8 cellular contexts compared by ENCODE assay signal in the genomic region with DNA sequence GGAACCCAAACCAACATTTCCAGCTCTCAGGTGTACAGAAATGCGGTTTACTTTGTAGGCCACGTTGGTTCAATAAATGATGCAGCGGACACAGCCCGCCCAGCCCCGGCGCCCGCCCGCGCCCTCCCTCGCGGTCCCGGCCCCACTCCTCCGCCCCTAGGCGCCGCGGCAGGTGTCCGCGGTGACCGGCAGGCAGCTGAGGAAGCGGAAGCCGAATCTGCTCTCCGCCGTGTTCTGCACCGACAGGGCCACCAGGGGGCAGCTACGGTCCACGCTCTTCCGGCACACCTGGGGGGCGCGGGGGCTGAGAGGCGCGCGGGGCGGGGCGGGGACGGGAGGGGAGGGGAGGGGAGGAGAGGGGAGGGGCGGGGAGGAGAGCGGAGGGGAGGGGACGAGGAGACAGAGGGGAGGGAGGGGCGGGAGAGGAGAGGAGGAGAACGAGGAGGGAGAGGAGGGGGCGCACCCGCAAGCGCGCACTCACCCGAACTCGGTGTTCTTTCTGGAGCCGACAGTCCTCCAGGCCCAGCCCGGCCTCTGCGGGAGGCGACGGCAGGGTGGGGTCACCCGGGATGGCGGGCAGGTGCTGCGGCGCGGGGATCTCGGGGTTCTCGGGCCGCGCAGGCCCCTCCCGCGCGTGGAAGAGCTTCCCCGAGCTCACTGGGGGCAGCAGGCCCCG. TPM values are rescaled to one million over a fixed set of nuclear protein-coding genes. Genes with fewer than 3 reads are reported as not detected.
DNase-seq lines count a peak whose midpoint lies in the region; ATAC-seq and TF ChIP-seq lines count a peak whose summit lies in the region.

No MANE protein-coding gene starts in this region.

- intact Hi-C loops in CD8-positive, alpha-beta T cell (cut with DNase I, micrococcal nuclease) = loop anchor here (1.0 to 5.0 kb wide), 8 partner anchors 14 to 242 kb away; a partner anchor contains a TSS
- intact Hi-C loops in activated B cell treated with CpG ODN at 0.5 μM for 24 hours (cut with micrococcal nuclease) = loop anchor here (1.0 kb wide), 6 partner anchors 18 to 210 kb away; a partner anchor contains a TSS
- intact Hi-C loops in left lung (cut with DNase I) = no loop called here

- CTCF ChIA-PET in CD8-positive, alpha-beta T cell (lab: Charles Lee) = interaction anchor here (0.6 to 3.7 kb wide), 26 partner anchors 9 to 211 kb away, joined by 3 to 44 read pairs (median 4); a partner anchor contains a TSS
- CTCF ChIA-PET in activated B cell treated with CpG ODN at 0.5 μM for 24 hours (lab: Charles Lee) = interaction anchor here (0.6 to 2.2 kb wide), 14 partner anchors 9 to 171 kb away, joined by 3 to 24 read pairs (median 4); a partner anchor contains a TSS

- no peak overlapping the region for H3K27ac Mint-ChIP-seq in CD8-positive, alpha-beta T cell
- H3K27ac Mint-ChIP-seq in activated B cell treated with CpG ODN at 0.5 μM for 24 hours = no peak overlapping the region

- peak overlapping the region; percentile 39 for H3K4me3 ChIP-seq in CD8-positive, alpha-beta T cell (ENCODE audit: low read depth, low read length)
- H3K4me3 ChIP-seq in H7 (ENCODE audit: insufficient read depth, low read depth, low read length) (peak overlapping the region; percentile 72), cardiac fibroblast (replicated peaks in 1 of 2; ENCODE audit: low read depth in 2 of 2, low read length in 2 of 2) (no peak overlapping the region), left lung (peak overlapping the region; percentile 22 to 41)

- DNase-seq in CD8-positive, alpha-beta T cell = peak; percentile 54 to 86 (median 73)
- DNase-seq in H7 (peak; percentile 98), NCI-H2081 treated with DMSO at 0.1 percent for 48 hours (lab: John Stamatoyannopoulos, UW) (peak; percentile 36), activated B cell treated with CpG ODN at 0.5 μM for 24 hours (peak; percentile 70), cardiac fibroblast (ENCODE audit: low read depth in 2 of 2) (peak; percentile 34 to 38), left lung (peak; percentile 70 to 92)
- peak; percentile 57 for DNase-seq in stimulated activated CD8-positive, alpha-beta memory T cell treated with anti-CD3 and anti-CD28 coated beads, Interleukin-12 subunit alpha, Interleukin-12 subunit beta, amount 100 ng/mL, for 1 hour (ENCODE audit: low read depth)

- H3K4me1 Mint-ChIP-seq in CD8-positive, alpha-beta T cell (ENCODE audit: low read depth) = peaks cover 5% of the 10 kb centered on the region
- peaks cover 6% of the 10 kb centered on the region for H3K4me1 Mint-ChIP-seq in activated B cell treated with CpG ODN at 0.5 μM for 24 hours

- no peaks in the 10 kb centered on the region for H3K27me3 Mint-ChIP-seq in CD8-positive, alpha-beta T cell (ENCODE audit: low read depth)
- H3K27me3 Mint-ChIP-seq in activated B cell treated with CpG ODN at 0.5 μM for 24 hours = no peaks in the 10 kb centered on the region

- H3K27me3 ChIP-seq in CD8-positive, alpha-beta T cell (ENCODE audit: insufficient read depth, low read length) = no peaks in the 10 kb centered on the region
- peaks cover 35% of the 10 kb centered on the region for H3K27me3 ChIP-seq in H7 (ENCODE audit: control insufficient read depth, insufficient read depth, low read length)
- peaks cover 28 to 74% of the 10 kb centered on the region in 2 donors for H3K27me3 ChIP-seq in left lung

- H3K4me3 Mint-ChIP-seq in CD8-positive, alpha-beta T cell = peak overlapping the region; percentile 56
- H3K4me3 Mint-ChIP-seq in activated B cell treated with CpG ODN at 0.5 μM for 24 hours = peak overlapping the region; percentile 24

- H3K9me3 ChIP-seq in CD8-positive, alpha-beta T cell (ENCODE audit: low read length) = no peaks in the 10 kb centered on the region
- H3K9me3 ChIP-seq in left lung = no peaks in the 10 kb centered on the region

- peaks cover 15% of the 10 kb centered on the region for H3K4me1 ChIP-seq in CD8-positive, alpha-beta T cell (ENCODE audit: insufficient read depth, low read length)
- H3K4me1 ChIP-seq in left lung = peaks cover 11 to 28% of the 10 kb centered on the region in 2 donors

- POLR2A ChIA-PET in CD8-positive, alpha-beta T cell (lab: Charles Lee) = interaction anchor here (0.9 to 3.4 kb wide), 8 partner anchors 13 to 192 kb away, joined by 3 to 11 read pairs (median 4); a partner anchor contains a TSS
- POLR2A ChIA-PET in activated B cell treated with CpG ODN at 0.5 μM for 24 hours (lab: Charles Lee) = interaction anchor here (0.6 to 3.4 kb wide), 16 partner anchors 14 to 348 kb away, joined by 3 to 22 read pairs (median 6); a partner anchor contains a TSS

- H3K36me3 ChIP-seq in CD8-positive, alpha-beta T cell (ENCODE audit: insufficient read depth, low read length) = no peaks in the 10 kb centered on the region
- H3K36me3 ChIP-seq in H7 (replicated peaks; ENCODE audit: control insufficient read depth, insufficient read depth, low read length) (no peaks in the 10 kb centered on the region), left lung (no peaks in the 10 kb centered on the region)

- no peaks in the 10 kb centered on the region for H3K9me3 Mint-ChIP-seq in CD8-positive, alpha-beta T cell
- no peaks in the 10 kb centered on the region for H3K9me3 Mint-ChIP-seq in activated B cell treated with CpG ODN at 0.5 μM for 24 hours

- no peak overlapping the region for H3K27ac ChIP-seq in CD8-positive, alpha-beta T cell (ENCODE audit: low read depth, low read length)
- no peak overlapping the region for H3K27ac ChIP-seq in left lung

- ATAC-seq in CD8-positive, alpha-beta T cell = peak; percentile 81
- ATAC-seq in activated B cell treated with CpG ODN at 0.5 μM for 24 hours (ENCODE audit: low read depth) (peak; percentile 93), left lung (peak; percentile 86), HG03378 (IDR thresholded peaks at IDR 0.05; ENCODE audit: unreplicated experiment) (no peak)

- H3K36me3 Mint-ChIP-seq in CD8-positive, alpha-beta T cell = no peaks in the 10 kb centered on the region
- H3K36me3 Mint-ChIP-seq in activated B cell treated with CpG ODN at 0.5 μM for 24 hours (ENCODE audit: low read depth) = no peaks in the 10 kb centered on the region

- TF ChIP-seq CTCF in CD8-positive, alpha-beta T cell (IDR thresholded peaks at IDR 0.05) = peak; percentile 51
- no peak for TF ChIP-seq CTCF in activated B cell treated with CpG ODN at 0.5 μM for 24 hours (IDR thresholded peaks at IDR 0.05)
- TF ChIP-seq CTCF in cardiac fibroblast (IDR thresholded peaks at IDR 0.05; ENCODE audit: low read depth, low read length) = peak; percentile 52
- peak; percentile 34 to 73 for TF ChIP-seq CTCF in left lung (IDR thresholded peaks at IDR 0.05)

RNA-seq across cellular contexts. Expression of a gene that starts 5.6 kb away (rescaled TPM):
- 1 to 10 TPM; 4.2 to 5.6 TPM for total RNA-seq in CD8-positive, alpha-beta T cell
- total RNA-seq in H7 (2014; rRNA removed; shearing (Covaris generic)) = 2.7 and 4.0 TPM in 2 replicates
- 8.6 and 9.1 TPM in 2 replicates for total RNA-seq in activated B cell treated with CpG ODN at 0.5 μM for 24 hours
- 1 to 10 TPM; 4.1 to 4.5 TPM for total RNA-seq in left lung

RNA-seq across cellular contexts. Expression of a gene that starts 5.8 kb away (rescaled TPM):
- total RNA-seq in CD8-positive, alpha-beta T cell = 10 to 100 TPM; 11.8 to 15.3 TPM
- 28.2 and 37.0 TPM in 2 replicates for total RNA-seq in H7 (2014; rRNA removed; shearing (Covaris generic))
- total RNA-seq in activated B cell treated with CpG ODN at 0.5 μM for 24 hours (14.2 and 14.9 TPM in 2 replicates), left lung (10 to 100 TPM; 42.1 to 57.2 TPM)

RNA-seq across cellular contexts. Expression of a gene that starts 17.6 kb away (rescaled TPM):
- 1 to 10 TPM; 3.2 TPM for total RNA-seq in CD8-positive, alpha-beta T cell
- total RNA-seq in H7 (2014; rRNA removed; shearing (Covaris generic)) = 1.3 and 1.5 TPM in 2 replicates
- 7.1 and 7.9 TPM in 2 replicates for total RNA-seq in activated B cell treated with CpG ODN at 0.5 μM for 24 hours
- total RNA-seq in left lung = 1 to 10 TPM; 1.8 to 3.1 TPM

RNA-seq across cellular contexts. Expression of a gene that starts 19.6 kb away (rescaled TPM):
- 10 to 100 TPM; 25.2 to 25.5 TPM for total RNA-seq in CD8-positive, alpha-beta T cell
- 27.1 and 57.9 TPM in 2 replicates for total RNA-seq in H7 (2014; rRNA removed; shearing (Covaris generic))
- 37.2 and 43.9 TPM in 2 replicates for total RNA-seq in activated B cell treated with CpG ODN at 0.5 μM for 24 hours
- 10 to 100 TPM; 43.2 to 52.4 TPM for total RNA-seq in left lung

RNA-seq across cellular contexts. Expression of a gene that starts 21.3 kb away (rescaled TPM):
- 10 to 100 TPM; 43.2 to 44.9 TPM for total RNA-seq in CD8-positive, alpha-beta T cell
- total RNA-seq in H7 (2014; rRNA removed; shearing (Covaris generic)) = 37.5 and 42.1 TPM in 2 replicates
- total RNA-seq in activated B cell treated with CpG ODN at 0.5 μM for 24 hours (42.7 and 49.6 TPM in 2 replicates), left lung (10 to 100 TPM; 23.9 to 32.7 TPM)

Comparison
In these comparisons a context has a peak if more than half of its experiments do, and no peak if none do; other contexts are left out.
1. DNase-seq: peak in every context shown above with its lines; median percentile 98 in H7; 81 in left lung; 73 in CD8-positive, alpha-beta T cell; 70 in activated B cell treated with CpG ODN at 0.5 μM for 24 hours; 57 in stimulated activated CD8-positive, alpha-beta memory T cell treated with anti-CD3 and anti-CD28 coated beads, Interleukin-12 subunit alpha, Interleukin-12 subunit beta, amount 100 ng/mL, for 1 hour; 36 in NCI-H2081 treated with DMSO at 0.1 percent for 48 hours; 36 in cardiac fibroblast.
2. H3K4me3 ChIP-seq: peak in CD8-positive, alpha-beta T cell (single experiment), H7 (single experiment) and left lung (2 of 2); none in cardiac fibroblast (0 of 2).
3. intact Hi-C loops: an anchor here in CD8-positive, alpha-beta T cell (1.0 to 5.0 kb wide) and activated B cell treated with CpG ODN at 0.5 μM for 24 hours (1.0 kb wide); none called in left lung.